ENCODE assay signal across 15 cellular contexts in the genomic region with DNA sequence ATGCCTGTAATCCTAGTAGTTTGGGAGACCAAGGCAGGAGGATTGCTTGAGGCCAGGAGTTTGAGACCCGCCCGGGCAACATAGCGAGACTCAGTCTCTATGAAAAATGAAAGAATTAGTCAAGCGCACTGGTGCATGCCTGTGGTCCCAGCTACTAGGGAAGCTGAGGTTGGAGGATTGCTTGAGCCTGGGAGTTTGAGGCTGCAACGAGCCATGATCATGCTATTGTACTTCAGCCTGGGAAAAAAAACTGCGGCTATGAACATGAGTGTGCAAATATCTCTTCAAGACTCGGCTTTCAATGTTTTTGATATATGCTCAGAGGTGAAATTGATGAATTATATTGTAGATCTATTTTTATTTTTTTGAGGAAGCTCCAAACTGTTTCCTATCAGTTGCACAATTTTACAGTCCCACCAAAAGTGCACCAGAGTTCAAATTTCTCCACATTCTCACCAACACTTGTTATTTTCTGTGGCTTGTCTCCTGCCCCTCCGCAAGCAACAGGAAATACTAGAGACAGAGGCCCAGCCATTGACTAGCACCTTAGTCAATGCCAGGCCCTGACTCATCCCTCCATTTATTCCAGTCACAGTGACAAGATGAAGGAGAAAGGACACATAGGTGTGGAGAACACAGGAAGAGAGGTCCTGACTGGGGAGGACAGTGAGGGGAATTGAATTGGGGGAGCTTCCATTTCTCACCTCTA. TPM values are rescaled to one million over a fixed set of nuclear protein-coding genes. Genes with fewer than 3 reads are reported as not detected.
DNase-seq lines count a peak whose midpoint lies in the region; ATAC-seq, FAIRE-seq and TF ChIP-seq lines count a peak whose summit lies in the region.
"Had no signal": no experiment of that assay in that cellular context is flagged by ENCODE, and none has a peak within 500 bp of the region (broad histone marks: within the 10 kb centered on the region; RNA-seq: fewer than 3 reads in every experiment).

No MANE protein-coding gene starts in this region.

- H3K4me3 ChIP-seq in brain microvascular endothelial cell (ENCODE audit: low read depth, low read length), result no peak overlapping the region
- no peak overlapping the region for H3K4me3 ChIP-seq in kidney (ENCODE audit: low read length in 2 of 2)

- peaks cover 49% of the 10 kb centered on the region for H3K9me3 Mint-ChIP-seq in nephron progenitor cell
- H3K9me3 Mint-ChIP-seq: CD8-positive, alpha-beta T cell had no signal

- no peak for ATAC-seq in HG03469 (IDR thresholded peaks at IDR 0.05; ENCODE audit: unreplicated experiment)
- ATAC-seq: CD8-positive, alpha-beta T cell; left ventricle myocardium superior had no signal

- peak overlapping the region; percentile 26 for H3K27ac Mint-ChIP-seq in nephron progenitor cell
- H3K27ac Mint-ChIP-seq: CD8-positive, alpha-beta T cell had no signal

- DNase-seq in EH (ENCODE audit: low read depth), result peak; percentile 71
- peak; percentile 74 for DNase-seq in M059J (ENCODE audit: low read depth)
- DNase-seq in brain microvascular endothelial cell, result peak; percentile 65
- no peak for DNase-seq in nephron progenitor cell
- DNase-seq in kidney, result no peak
- no peak for DNase-seq in NCI-H2196 (lab: John Stamatoyannopoulos, UW; ENCODE audit: unreplicated experiment)
- no peak for DNase-seq in cerebellar nuclear complex (lab: John Stamatoyannopoulos, UW)
- DNase-seq: activated CD8-positive, alpha-beta memory T cell treated with anti-CD3 and anti-CD28 coated beads for 24 hours; activated gamma-delta T cell; left ventricle myocardium superior; NCI-H1417; Right ventricle myocardium superior; small intestine had no signal

- H3K27me3 ChIP-seq in brain microvascular endothelial cell (replicated peaks), result no peaks in the 10 kb centered on the region

- peaks cover 29% of the 10 kb centered on the region for H3K4me1 Mint-ChIP-seq in nephron progenitor cell

- H3K36me3 ChIP-seq in brain microvascular endothelial cell (replicated peaks), result no peaks in the 10 kb centered on the region
- no peaks in the 10 kb centered on the region for H3K36me3 ChIP-seq in kidney (ENCODE audit: control insufficient read depth in 1 of 2, insufficient read depth in 2 of 2, low read length in 2 of 2)

- no peak for FAIRE-seq in kidney (lab: Jason Lieb, UNC)
- FAIRE-seq: small intestine had no signal

- intact Hi-C loops in kidney (cut with DNase I), result no loop called here

- no peak for TF ChIP-seq CTCF in brain microvascular endothelial cell (IDR thresholded peaks at IDR 0.05; ENCODE audit: low read depth, low read length, missing control alignments)
- TF ChIP-seq CTCF in nephron progenitor cell (IDR thresholded peaks at IDR 0.05), result no peak
- TF ChIP-seq CTCF in kidney (IDR thresholded peaks at IDR 0.05; ENCODE audit: borderline replicate concordance, extremely low read depth, insufficient read depth), result no peak

- H3K4me3 Mint-ChIP-seq in nephron progenitor cell, result no peak overlapping the region
- H3K4me3 Mint-ChIP-seq: CD8-positive, alpha-beta T cell had no signal

- in situ Hi-C loops in brain microvascular endothelial cell (cut with HindIII; ENCODE audit: low pct_ligation_motif_present, low sequenced_read_pairs), result no loop called here

- peaks cover 2% of the 10 kb centered on the region for H3K36me3 Mint-ChIP-seq in nephron progenitor cell (ENCODE audit: low read depth)
- H3K36me3 Mint-ChIP-seq: CD8-positive, alpha-beta T cell had no signal

- no peaks in the 10 kb centered on the region for H3K9me3 ChIP-seq in kidney (ENCODE audit: control insufficient read depth in 1 of 2, low read length in 2 of 2)

- peaks cover 5% of the 10 kb centered on the region for H3K27me3 Mint-ChIP-seq in nephron progenitor cell (ENCODE audit: low read depth, poor library complexity)

- H3K4me1 ChIP-seq in kidney (ENCODE audit: control insufficient read depth in 1 of 2, insufficient read depth in 1 of 2, low read depth in 1 of 2, low read length in 2 of 2), result no peaks in the 10 kb centered on the region

- H3K9ac ChIP-seq in kidney (ENCODE audit: low read length in 2 of 2), result no peak overlapping the region

- H3K27ac ChIP-seq in brain microvascular endothelial cell, result peak overlapping the region; percentile 70
- H3K27ac ChIP-seq in kidney (ENCODE audit: low read depth in 2 of 2, low read length in 2 of 2), result no peak overlapping the region

RNA-seq across cellular contexts. Expression of a gene that starts 33.1 kb away (rescaled TPM):
- total RNA-seq in M059J (2014; rRNA removed; shearing (Covaris generic)), result 8.2 and 11.7 TPM in 2 replicates
- total RNA-seq in kidney, result 12.7 TPM
- 2.5 TPM for polyA plus RNA-seq in kidney (ENCODE audit: insufficient read depth, low read depth, low replicate concordance)

RNA-seq across cellular contexts. Expression of a gene that starts 44.9 kb away (rescaled TPM):
- total RNA-seq in M059J (2014; rRNA removed; shearing (Covaris generic)), result 46.5 and 47.7 TPM in 2 replicates
- 79.4 TPM for total RNA-seq in kidney
- 105 TPM for polyA plus RNA-seq in kidney (ENCODE audit: insufficient read depth, low read depth, low replicate concordance)

Comparison
In these comparisons a context has a peak if more than half of its experiments do, and no peak if none do; other contexts are left out.
1. DNase-seq: peak in EH (single experiment), M059J (single experiment) and brain microvascular endothelial cell (single experiment); none in nephron progenitor cell (single experiment), kidney (single experiment), NCI-H2196 (single experiment) and cerebellar nuclear complex (0 of 2).